ENCODE assay signal across 8 cellular contexts in the genomic region with DNA sequence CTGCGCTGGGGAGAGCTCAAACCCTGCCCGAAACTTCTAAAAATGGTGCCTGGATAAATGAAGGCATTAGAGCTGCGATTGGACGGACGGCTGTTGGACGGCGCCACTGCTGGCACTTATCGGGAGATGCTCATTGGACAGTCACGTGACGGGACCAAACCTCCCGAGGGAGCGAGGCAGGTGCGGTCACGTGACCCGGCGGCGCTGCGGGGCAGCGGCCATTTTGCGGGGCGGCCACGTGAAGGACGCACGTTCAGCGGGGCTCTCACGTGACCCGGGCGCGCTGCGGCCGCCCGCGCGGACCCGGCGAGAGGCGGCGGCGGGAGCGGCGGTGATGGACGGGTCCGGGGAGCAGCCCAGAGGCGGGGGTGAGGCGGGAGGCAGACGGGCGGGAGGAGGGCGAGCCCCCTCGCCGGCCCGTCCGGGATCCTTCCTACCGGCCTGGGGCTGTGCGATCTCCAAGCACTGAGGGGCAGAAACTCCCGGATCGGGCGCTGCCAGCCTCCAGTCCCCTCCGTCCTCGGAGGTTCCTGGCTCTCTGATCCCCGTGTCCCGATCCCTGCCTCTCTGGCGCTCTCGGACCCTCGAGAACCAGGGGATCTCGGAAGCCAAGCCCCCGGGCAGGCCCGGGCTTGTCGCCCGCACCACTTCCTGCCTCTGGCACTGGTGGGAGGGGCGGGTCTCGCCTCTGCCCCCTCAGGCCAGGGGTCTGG. TPM values are rescaled to one million over a fixed set of nuclear protein-coding genes. Genes with fewer than 3 reads are reported as not detected.
A peak's percentile ranks its signal among the peaks of the same experiment; 100 is the strongest.
DNase-seq lines count a peak whose midpoint lies in the region; ATAC-seq and TF ChIP-seq lines count a peak whose summit lies in the region.

A gene (plus strand): TSS at position 281 of the 713 bp plus-strand sequence. CDS start 54 bp downstream, at position 335.

- peak; percentile 94 for DNase-seq in ACHN
- DNase-seq in NCI-H2196 (lab: John Stamatoyannopoulos, UW; ENCODE audit: unreplicated experiment): peak; percentile 98
- peak; percentile 98 for DNase-seq in WERI-Rb-1
- peak; percentile 91 to 96 for DNase-seq in breast epithelium (ENCODE audit: low spot score in 2 of 2)

- H3K4me3 ChIP-seq in WERI-Rb-1 (ENCODE audit: low read depth, low read length) (peak within 1 kb of the TSS; percentile 96), breast epithelium (peak within 1 kb of the TSS; percentile 69 to 96 (median 83)), iPS-20b (ENCODE audit: low read length) (peak within 1 kb of the TSS; percentile 81), skin epidermis (peak within 1 kb of the TSS; percentile 76 to 97 (median 89))

- H3K9ac ChIP-seq in iPS-20b (ENCODE audit: low read depth, low read length): peak within 1 kb of the TSS; percentile 92

- TF ChIP-seq CTCF in WERI-Rb-1 (IDR thresholded peaks at IDR 0.05; ENCODE audit: low read depth, low read length): 0 out of 2 replicates have a peak, but pooled peaks have one; percentile 8
- no peak for TF ChIP-seq CTCF in breast epithelium (IDR thresholded peaks at IDR 0.05)

- in situ Hi-C loops in ACHN (cut with HindIII; ENCODE audit: low pct_ligation_motif_present, low pct_unique_long_range_greater_than_20kb, low sequenced_read_pairs): no loop called here

- ATAC-seq in GM18868 (IDR thresholded peaks at IDR 0.05; ENCODE audit: unreplicated experiment): peak; percentile 76
- ATAC-seq in HG03103 (IDR thresholded peaks at IDR 0.05; ENCODE audit: low read depth, unreplicated experiment): peak; percentile 64

- H3K4me1 ChIP-seq in breast epithelium (peaks cover 0 to 9% of the 10 kb centered on the region in 2 donors), iPS-20b (ENCODE audit: insufficient read depth, low read length) (peaks cover 7% of the 10 kb centered on the region; the same call in 1 of the 2 replicates)

- H3K36me3 ChIP-seq in WERI-Rb-1 (peaks cover 20% of the 10 kb centered on the region), breast epithelium (no peaks in the 10 kb centered on the region), iPS-20b (ENCODE audit: insufficient read depth, low read depth, low read length) (peaks cover 31% of the 10 kb centered on the region)

- H3K27me3 ChIP-seq in WERI-Rb-1 (ENCODE audit: insufficient read depth, low read depth, severe bottlenecking): no peaks in the 10 kb centered on the region
- H3K27me3 ChIP-seq in breast epithelium: no peaks in the 10 kb centered on the region
- H3K27me3 ChIP-seq in iPS-20b (ENCODE audit: insufficient read depth, low read length): no peaks in the 10 kb centered on the region

- H3K9me3 ChIP-seq in WERI-Rb-1 (ENCODE audit: severe bottlenecking) (no peaks in the 10 kb centered on the region), breast epithelium (no peaks in the 10 kb centered on the region), iPS-20b (ENCODE audit: insufficient read depth, low read depth, low read length) (no peaks in the 10 kb centered on the region)

- H3K27ac ChIP-seq in WERI-Rb-1 (peak within 1 kb of the TSS; percentile 97), breast epithelium (peak within 1 kb of the TSS; percentile 71 to 80), iPS-20b (ENCODE audit: low read length) (peak within 1 kb of the TSS; percentile 73), skin epidermis (peak within 1 kb of the TSS; percentile 80 to 99 (median 95))

- intact Hi-C loops in breast epithelium (cut with DNase I; ENCODE audit: low total_unique reads): loop anchor here (1.0 kb wide), 1 partner anchor 17 kb away; no protein-coding TSS in a partner anchor

- TF ChIP-seq POLR2A in breast epithelium (IDR thresholded peaks at IDR 0.05): no peak

RNA-seq across cellular contexts. Expression of the gene that starts here (rescaled TPM):
- total RNA-seq in breast epithelium: 10 to 100 TPM; 34.2 to 56.0 (median 36.0) TPM

Comparison
In these comparisons a context has a peak if more than half of its experiments do, and no peak if none do; other contexts are left out.
1. Peak in every context shown above with its lines: DNase-seq, ATAC-seq, H3K4me3 ChIP-seq and H3K27ac ChIP-seq.